In the genomic region with DNA sequence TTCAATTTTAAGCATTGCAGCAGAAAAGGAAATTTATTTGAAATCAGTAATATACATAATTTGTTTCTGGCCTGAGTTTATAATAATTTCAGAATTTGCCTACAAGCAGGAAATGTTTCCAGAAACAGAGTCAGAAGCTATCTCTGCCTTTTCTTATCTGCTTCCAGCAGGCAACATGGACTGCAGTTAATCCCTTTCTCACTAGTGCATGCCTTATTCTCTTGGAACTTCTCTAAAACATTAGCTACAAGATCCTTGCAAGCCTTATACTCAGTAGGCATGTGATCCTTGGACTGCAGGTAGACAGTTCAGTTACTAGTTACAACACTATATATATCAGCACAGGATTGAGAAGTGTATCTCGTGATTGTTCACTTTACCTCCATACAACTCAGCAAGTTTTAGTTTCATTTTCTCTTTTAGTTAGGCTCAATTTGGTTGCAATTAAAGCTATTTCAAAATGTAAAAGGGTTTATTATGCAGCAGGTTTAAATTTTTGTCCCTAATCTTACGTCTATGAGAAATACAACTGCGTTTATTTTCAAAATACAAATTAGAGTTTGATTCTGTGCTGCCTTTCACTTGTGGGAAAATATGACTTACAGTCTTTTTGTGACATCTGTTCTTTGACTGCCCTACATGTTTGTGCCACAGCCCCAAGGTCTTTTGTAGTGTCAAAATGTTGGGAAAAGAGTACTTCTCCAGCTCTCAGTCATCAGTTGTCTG, we compare ENCODE assay signal across 1 cellular context.
TF ChIP-seq lines count a peak whose summit lies in the region.

No MANE protein-coding gene starts in this region.

TF ChIP-seq in liver, 16 proteins besides CTCF, POLR2A, EP300 and RAD21:
- TF ChIP-seq, protein P1, sequence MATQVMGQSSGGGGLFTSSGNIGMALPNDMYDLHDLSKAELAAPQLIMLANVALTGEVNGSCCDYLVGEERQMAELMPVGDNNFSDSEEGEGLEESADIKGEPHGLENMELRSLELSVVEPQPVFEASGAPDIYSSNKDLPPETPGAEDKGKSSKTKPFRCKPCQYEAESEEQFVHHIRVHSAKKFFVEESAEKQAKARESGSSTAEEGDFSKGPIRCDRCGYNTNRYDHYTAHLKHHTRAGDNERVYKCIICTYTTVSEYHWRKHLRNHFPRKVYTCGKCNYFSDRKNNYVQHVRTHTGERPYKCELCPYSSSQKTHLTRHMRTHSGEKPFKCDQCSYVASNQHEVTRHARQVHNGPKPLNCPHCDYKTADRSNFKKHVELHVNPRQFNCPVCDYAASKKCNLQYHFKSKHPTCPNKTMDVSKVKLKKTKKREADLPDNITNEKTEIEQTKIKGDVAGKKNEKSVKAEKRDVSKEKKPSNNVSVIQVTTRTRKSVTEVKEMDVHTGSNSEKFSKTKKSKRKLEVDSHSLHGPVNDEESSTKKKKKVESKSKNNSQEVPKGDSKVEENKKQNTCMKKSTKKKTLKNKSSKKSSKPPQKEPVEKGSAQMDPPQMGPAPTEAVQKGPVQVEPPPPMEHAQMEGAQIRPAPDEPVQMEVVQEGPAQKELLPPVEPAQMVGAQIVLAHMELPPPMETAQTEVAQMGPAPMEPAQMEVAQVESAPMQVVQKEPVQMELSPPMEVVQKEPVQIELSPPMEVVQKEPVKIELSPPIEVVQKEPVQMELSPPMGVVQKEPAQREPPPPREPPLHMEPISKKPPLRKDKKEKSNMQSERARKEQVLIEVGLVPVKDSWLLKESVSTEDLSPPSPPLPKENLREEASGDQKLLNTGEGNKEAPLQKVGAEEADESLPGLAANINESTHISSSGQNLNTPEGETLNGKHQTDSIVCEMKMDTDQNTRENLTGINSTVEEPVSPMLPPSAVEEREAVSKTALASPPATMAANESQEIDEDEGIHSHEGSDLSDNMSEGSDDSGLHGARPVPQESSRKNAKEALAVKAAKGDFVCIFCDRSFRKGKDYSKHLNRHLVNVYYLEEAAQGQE (IDR thresholded peaks at IDR 0.05), result no peak
- peak; percentile 86 for TF ChIP-seq HNF4A (conservative IDR thresholded peaks at IDR 0.05)
- TF ChIP-seq TAF1 (conservative IDR thresholded peaks at IDR 0.05), result no peak
- peak in 1 of 2 donors; percentile 33 for TF ChIP-seq RXRA (IDR thresholded peaks at IDR 0.05)
- peak in 1 of 2 donors; percentile 10 for TF ChIP-seq JUND (IDR thresholded peaks at IDR 0.05)
- TF ChIP-seq ATF3 (IDR thresholded peaks at IDR 0.05), result no peak
- TF ChIP-seq, protein P2, sequence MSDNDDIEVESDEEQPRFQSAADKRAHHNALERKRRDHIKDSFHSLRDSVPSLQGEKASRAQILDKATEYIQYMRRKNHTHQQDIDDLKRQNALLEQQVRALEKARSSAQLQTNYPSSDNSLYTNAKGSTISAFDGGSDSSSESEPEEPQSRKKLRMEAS (IDR thresholded peaks at IDR 0.05), result peak; percentile 35
- TF ChIP-seq EGR1 (IDR thresholded peaks at IDR 0.05; ENCODE audit: low read depth in 2 of 2), result no peak
- peak; percentile 33 for TF ChIP-seq SP1 (IDR thresholded peaks at IDR 0.05)
- TF ChIP-seq FOXA2 (IDR thresholded peaks at IDR 0.05), result no peak
- TF ChIP-seq GABPA (IDR thresholded peaks at IDR 0.05 in 1 of 2, conservative IDR thresholded peaks at IDR 0.05 in 1 of 2), result no peak
- peak; percentile 72 for TF ChIP-seq YY1 (IDR thresholded peaks at IDR 0.05)
- no peak for TF ChIP-seq ZBTB33 (IDR thresholded peaks at IDR 0.05)
